8 cellular contexts compared by ENCODE assay signal in the genomic region with DNA sequence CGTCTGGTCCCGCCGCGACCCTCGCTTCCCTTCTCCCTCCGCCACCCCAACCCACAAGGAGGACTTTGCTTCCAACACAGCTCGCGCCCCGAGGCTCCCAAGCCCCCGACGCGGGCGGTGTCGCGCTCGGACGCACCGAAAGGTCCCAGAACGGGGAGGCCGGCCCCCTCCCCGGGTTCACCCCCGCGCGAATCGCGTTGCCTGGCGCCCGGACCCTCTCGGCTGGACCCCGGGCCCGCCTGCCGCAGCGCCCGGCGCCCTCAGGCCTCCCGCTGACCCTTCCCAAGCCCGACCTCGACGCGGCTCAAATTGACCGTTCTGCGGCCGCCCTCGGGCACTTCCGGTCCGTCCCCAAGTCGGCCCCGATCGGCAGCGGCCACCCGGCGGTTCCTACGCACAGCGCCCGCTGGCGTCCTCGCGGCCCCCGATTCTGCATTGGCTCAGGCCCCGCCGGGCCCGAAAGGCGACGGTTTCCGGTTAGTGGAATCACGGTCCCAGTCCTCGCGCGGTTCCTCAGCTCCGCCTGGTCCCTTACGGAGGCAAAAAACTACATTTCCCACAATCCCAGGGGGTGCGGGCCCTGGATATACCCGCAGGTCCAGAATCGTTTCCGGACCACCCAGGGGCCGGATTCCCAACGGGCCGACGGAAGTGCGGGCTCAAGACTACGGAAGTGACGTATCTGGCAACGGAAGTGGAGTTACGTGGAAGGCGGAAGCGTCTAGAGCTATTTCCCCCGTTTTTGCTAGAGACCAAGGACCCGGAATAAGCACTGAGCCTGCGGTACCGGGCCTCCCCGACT. TPM values are rescaled to one million over a fixed set of nuclear protein-coding genes. Genes with fewer than 3 reads are reported as not detected.
DNase-seq lines count a peak whose midpoint lies in the region; ATAC-seq and TF ChIP-seq lines count a peak whose summit lies in the region.

TSS of gene AURKAIP1 (minus strand) at position 347 of the 802 bp plus-strand sequence. CDS start 451 bp downstream, outside the sequence.

- WGBS in IMR-90 (ENCODE audit: extremely low coverage in 2 of 2, insufficient read length in 1 of 2), 2 experiments: 1% methylated on average over 69 of the region's 91 CpGs; no CpG with 5 or more reads in 1 of the 2 experiments

- intact Hi-C loops in IMR-90 (cut with micrococcal nuclease): loop anchor here (1.0 kb wide), 1 partner anchor 26 kb away; the partner anchor contains the start of gene DVL1

- peak within 1 kb of the TSS; percentile 86 for H4K5ac ChIP-seq in IMR-90 (ENCODE audit: low read depth, low read length)

- CTCF ChIA-PET in IMR-90 (lab: Yijun Ruan, JAX): interaction anchor here (0.5 to 1.0 kb wide), 3 partner anchors 24 to 283 kb away, joined by 3 to 4 read pairs (median 4); partner anchors contain the start of gene CCNL2

- no peak within 1 kb of the TSS for H2BK20ac ChIP-seq in IMR-90 (ENCODE audit: low read depth, low read length)

- peak within 1 kb of the TSS; percentile 96 for H2AK5ac ChIP-seq in IMR-90 (ENCODE audit: low read depth, low read length)

- H3K4me1 ChIP-seq in IMR-90 (ENCODE audit: control insufficient read depth, insufficient read depth, low read length): peaks cover 12% of the 10 kb centered on the region

- H2BK15ac ChIP-seq in IMR-90 (ENCODE audit: low read depth, low read length): no peak within 1 kb of the TSS

- peaks cover 11% of the 10 kb centered on the region; the same call in 1 of the 2 replicates for H4K20me1 ChIP-seq in IMR-90 (ENCODE audit: insufficient read depth, low read length)

- TF ChIP-seq RAD21 in IMR-90 (IDR thresholded peaks at IDR 0.05; ENCODE audit: low read length): no peak

- peak within 1 kb of the TSS; percentile 93 for H2AFZ ChIP-seq in IMR-90 (replicated peaks; ENCODE audit: low read length, poor library complexity)

- no TSS peak for BruUV-seq in IMR-90 (replicated peaks; lab: Mats Ljungman, UMichigan)

- H3K27me3 ChIP-seq in IMR-90 (ENCODE audit: control insufficient read depth, insufficient read depth, low read length): no peaks in the 10 kb centered on the region

- TF ChIP-seq POLR2A in IMR-90 (IDR thresholded peaks at IDR 0.05; ENCODE audit: low read depth, low read length): peak; percentile 78; the same call in 1 of the 2 replicates

- H3K9me3 ChIP-seq in IMR-90 (ENCODE audit: control insufficient read depth, insufficient read depth, low read length): no peaks in the 10 kb centered on the region

- H3K27ac ChIP-seq in IMR-90 (ENCODE audit: insufficient read depth, low read length): peak within 1 kb of the TSS; percentile 59

- H3K14ac ChIP-seq in IMR-90 (replicated peaks; ENCODE audit: low read depth, low read length): peak within 1 kb of the TSS; percentile 71; the same call in 1 of the 2 replicates

- peaks cover 3 to 50% of the 10 kb centered on the region in 2 experiments; a peak in 3 of 4 replicates for H3K79me1 ChIP-seq in IMR-90 (ENCODE audit: low read depth in 1 of 2, low read length in 2 of 2)

- in situ Hi-C loops in IMR-90 (cut with MboI; ENCODE audit: low sequenced_read_pairs): no loop called here

- peak; percentile 59 for TF ChIP-seq CTCF in IMR-90 (conservative IDR thresholded peaks at IDR 0.05; ENCODE audit: low read depth, low read length)

- dilution Hi-C loops in IMR-90 (cut with HindIII; ENCODE audit: low sequenced_read_pairs, unreplicated experiment): no loop called here

- peak within 1 kb of the TSS; percentile 59 for H2BK5ac ChIP-seq in IMR-90 (ENCODE audit: low read depth, low read length, poor library complexity, severe bottlenecking)

- H3K4me2 ChIP-seq in IMR-90 (ENCODE audit: low read depth, low read length): peak within 1 kb of the TSS; percentile 96

- H3K18ac ChIP-seq in IMR-90 (ENCODE audit: low read depth, low read length): no peak within 1 kb of the TSS

- H3K4ac ChIP-seq in IMR-90 (ENCODE audit: low read depth, low read length): peak within 1 kb of the TSS; percentile 56

- 0 out of 2 replicates have a peak within 1 kb of the TSS, but pooled peaks have one; percentile 59 for H3K23ac ChIP-seq in IMR-90 (ENCODE audit: low read depth, low read length)

- ATAC-seq in GM21528 (IDR thresholded peaks at IDR 0.05; ENCODE audit: low FRiP score, unreplicated experiment) (peak; percentile 79), IMR-90 (ENCODE audit: low read depth) (peak; percentile 95)

- H3K36me3 ChIP-seq in IMR-90 (ENCODE audit: control insufficient read depth, insufficient read depth, low read length): peaks cover 8% of the 10 kb centered on the region

- POLR2A ChIA-PET in IMR-90 (lab: Charles Lee; ENCODE audit: unreplicated experiment): interaction anchor here (0.7 to 1.0 kb wide), 5 partner anchors 16 to 63 kb away, joined by 3 to 4 read pairs (median 3); no protein-coding TSS in a partner anchor

- peak within 1 kb of the TSS; percentile 16; the same call in 1 of the 2 replicates for H3K56ac ChIP-seq in IMR-90 (ENCODE audit: extremely low read depth, insufficient read depth, low read length)

- DNase-seq in DMS153 (lab: John Stamatoyannopoulos, UW): peak; percentile 100
- peak; percentile 100 for DNase-seq in IMR-90
- DNase-seq in OCI-M1 (lab: John Stamatoyannopoulos, UW): peak; percentile 99
- peak; percentile 95 for DNase-seq in activated T-cell treated with anti-CD3 and anti-CD28 coated beads for 24 hours (ENCODE audit: low read depth)
- DNase-seq in epidermal melanocyte (ENCODE audit: insufficient read length, low spot score): peak; percentile 100
- DNase-seq in middle frontal gyrus (ENCODE audit: extremely low spot score, low spot score): peak; percentile 100
- peak; percentile 90 to 92 for DNase-seq in stimulated activated CD8-positive, alpha-beta memory T cell treated with anti-CD3 and anti-CD28 coated beads, Interleukin-2, amount 100 ng/mL, for 48 hours (ENCODE audit: low read depth in 2 of 2)

- H4K8ac ChIP-seq in IMR-90 (ENCODE audit: low read depth in 2 of 2, low read length in 2 of 2): peak within 1 kb of the TSS; percentile 76 to 97

- H2BK120ac ChIP-seq in IMR-90 (ENCODE audit: low read depth, low read length): 0 out of 2 replicates have a peak within 1 kb of the TSS, but pooled peaks have one; percentile 8

- peak within 1 kb of the TSS; percentile 59 for H3K4me3 ChIP-seq in IMR-90 (ENCODE audit: insufficient read depth, low read depth, low read length)

- peak within 1 kb of the TSS; percentile 52 for H3K9ac ChIP-seq in IMR-90 (ENCODE audit: low read depth, low read length)

- peak within 1 kb of the TSS; percentile 53 for H4K91ac ChIP-seq in IMR-90 (ENCODE audit: insufficient read depth, low read depth, low read length)

- peak within 1 kb of the TSS; percentile 97 for H2AK9ac ChIP-seq in IMR-90 (replicated peaks; ENCODE audit: low read depth, low read length, poor library complexity)

- 0 out of 2 replicates have a peak, but pooled peaks cover 5% of the 10 kb centered on the region for H3K9me1 ChIP-seq in IMR-90 (ENCODE audit: insufficient read depth, low read length)

TF ChIP-seq in IMR-90, 13 proteins besides CTCF, POLR2A, EP300 and RAD21:
- TF ChIP-seq MAZ (IDR thresholded peaks at IDR 0.05; ENCODE audit: borderline replicate concordance, low read depth, low read length): peak; percentile 97
- peak; percentile 48; the same call in 1 of the 2 replicates for TF ChIP-seq MXI1 (IDR thresholded peaks at IDR 0.05; ENCODE audit: borderline replicate concordance, low read depth, low read length)
- TF ChIP-seq NFE2L2 (IDR thresholded peaks at IDR 0.05; ENCODE audit: low read depth, low read length): 0 out of 2 replicates have a peak, but pooled peaks have one; percentile 1
- no peak for TF ChIP-seq MAFK (IDR thresholded peaks at IDR 0.05; ENCODE audit: low read depth, low read length)
- no peak for TF ChIP-seq BHLHE40 (IDR thresholded peaks at IDR 0.05; ENCODE audit: low read depth, low read length)
- TF ChIP-seq SMC3 (IDR thresholded peaks at IDR 0.05; ENCODE audit: low read depth, low read length): peak; percentile 26; the same call in 1 of the 2 replicates
- TF ChIP-seq, protein P1, sequence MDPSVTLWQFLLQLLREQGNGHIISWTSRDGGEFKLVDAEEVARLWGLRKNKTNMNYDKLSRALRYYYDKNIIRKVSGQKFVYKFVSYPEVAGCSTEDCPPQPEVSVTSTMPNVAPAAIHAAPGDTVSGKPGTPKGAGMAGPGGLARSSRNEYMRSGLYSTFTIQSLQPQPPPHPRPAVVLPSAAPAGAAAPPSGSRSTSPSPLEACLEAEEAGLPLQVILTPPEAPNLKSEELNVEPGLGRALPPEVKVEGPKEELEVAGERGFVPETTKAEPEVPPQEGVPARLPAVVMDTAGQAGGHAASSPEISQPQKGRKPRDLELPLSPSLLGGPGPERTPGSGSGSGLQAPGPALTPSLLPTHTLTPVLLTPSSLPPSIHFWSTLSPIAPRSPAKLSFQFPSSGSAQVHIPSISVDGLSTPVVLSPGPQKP (IDR thresholded peaks at IDR 0.05; ENCODE audit: borderline replicate concordance, low read depth, low read length): no peak
- TF ChIP-seq USF2 (IDR thresholded peaks at IDR 0.05; ENCODE audit: low read depth, low read length): no peak
- no peak for TF ChIP-seq RFX5 (IDR thresholded peaks at IDR 0.05; ENCODE audit: low read depth, low read length)
- peak; percentile 99 for TF ChIP-seq CHD1 (IDR thresholded peaks at IDR 0.05; ENCODE audit: low read depth, low read length)
- no peak for TF ChIP-seq RCOR1 (IDR thresholded peaks at IDR 0.05; ENCODE audit: insufficient replicate concordance, low read length)
- TF ChIP-seq FOS (IDR thresholded peaks at IDR 0.05; ENCODE audit: low read depth, low read length): no peak
- TF ChIP-seq CEBPB (IDR thresholded peaks at IDR 0.05; ENCODE audit: low read depth, low read length): no peak

RNA-seq across cellular contexts. Expression of gene AURKAIP1, which starts in this region (rescaled TPM):
- total RNA-seq in IMR-90 (2012; rRNA removed): 45.7 and 63.0 TPM in 2 replicates
- polyA plus RNA-seq in IMR-90 (2012; rRNA removed): 107 and 129 TPM in 2 replicates
- polyA plus RNA-seq in IMR-90 (2012; cell fraction: cytosol; rRNA removed): 140 and 151 TPM in 2 replicates
- polyA plus RNA-seq in IMR-90 (2012; cell fraction: nucleus; rRNA removed; ENCODE audit: low replicate concordance): 73.9 and 142 TPM in 2 replicates

Comparison
In these comparisons a context has a peak if more than half of its experiments do, and no peak if none do; other contexts are left out.
1. Peak in every context shown above with its lines: DNase-seq, ATAC-seq, H3K4me3 ChIP-seq and H3K27ac ChIP-seq.